ENCODE assay signal across 6 cellular contexts in genomic region chrX:110251961-110252360, GRCh38.
"Had no signal": no experiment of that assay in that cellular context is flagged by ENCODE, and none has a peak within 500 bp of the region (broad histone marks: within the 10 kb centered on the region; RNA-seq: fewer than 3 reads in every experiment).

No MANE protein-coding gene starts in this region.

- H3K27ac ChIP-seq: HL-60 had no signal

- ATAC-seq: HepG2 had no signal

- FAIRE-seq: HepG2, HTR-8/SVneo had no signal

- DNase-seq: IMR-90, KBM-7, KG1 had no signal
